15 cellular contexts compared by ENCODE assay signal in genomic region chr9:130316406-130316805, GRCh38. TPM values are rescaled to one million over a fixed set of nuclear protein-coding genes. Genes with fewer than 3 reads are reported as not detected.
DNase-seq lines count a peak whose midpoint lies in the region; ATAC-seq and TF ChIP-seq lines count a peak whose summit lies in the region.
"Had no signal": no experiment of that assay in that cellular context is flagged by ENCODE, and none has a peak within 500 bp of the region (broad histone marks: within the 10 kb centered on the region; RNA-seq: fewer than 3 reads in every experiment).

No MANE protein-coding gene starts in this region.

- TF ChIP-seq CTCF in gastroesophageal sphincter (IDR thresholded peaks at IDR 0.05) (no peak), sigmoid colon (IDR thresholded peaks at IDR 0.05) (no peak), Caco-2 (IDR thresholded peaks at IDR 0.05; ENCODE audit: insufficient read depth in 1 of 2, low read depth in 1 of 2, low read length in 1 of 2, severe bottlenecking in 1 of 2, unreplicated experiment in 1 of 2) (no peak)

- H3K4me3 Mint-ChIP-seq in Caco-2 (ENCODE audit: unreplicated experiment) (no peak overlapping the region), T-cell (no peak overlapping the region)
- H3K4me3 Mint-ChIP-seq: CD8-positive, alpha-beta T cell; GM23338 had no signal

- DNase-seq in H7, result peak; percentile 63
- DNase-seq in SJCRH30, result peak; percentile 75 to 79
- DNase-seq in sigmoid colon, result no peak
- DNase-seq in Caco-2, result no peak
- DNase-seq in T-cell, result no peak
- DNase-seq: BE2C; CD8-positive, alpha-beta T cell; COR-L47 had no signal

- POLR2A ChIA-PET in Caco-2 (lab: Charles Lee), result no interaction called here
- POLR2A ChIA-PET in T-cell (lab: Charles Lee), result no interaction called here

- H3K27ac Mint-ChIP-seq in Caco-2 (ENCODE audit: unreplicated experiment) (no peak overlapping the region), T-cell (no peak overlapping the region)
- H3K27ac Mint-ChIP-seq: CD8-positive, alpha-beta T cell had no signal

- TF ChIP-seq POLR2A in gastroesophageal sphincter (IDR thresholded peaks at IDR 0.05), result no peak
- no peak for TF ChIP-seq POLR2A in sigmoid colon (IDR thresholded peaks at IDR 0.05)

- H3K36me3 ChIP-seq in H7 (replicated peaks; ENCODE audit: control insufficient read depth, insufficient read depth, low read length), result no peaks in the 10 kb centered on the region
- H3K36me3 ChIP-seq in SJCRH30, result no peaks in the 10 kb centered on the region
- H3K36me3 ChIP-seq in gastroesophageal sphincter, result peaks cover 0 to 2% of the 10 kb centered on the region in 2 donors
- H3K36me3 ChIP-seq in sigmoid colon, result peaks cover 0 to 15% (median 6%) of the 10 kb centered on the region in 4 donors
- no peaks in the 10 kb centered on the region for H3K36me3 ChIP-seq in Caco-2 (ENCODE audit: control insufficient read depth, insufficient read depth, low read length)
- H3K36me3 ChIP-seq: BE2C, HAP-1 had no signal

- no peak for ATAC-seq in gastroesophageal sphincter
- ATAC-seq in HG02870 (IDR thresholded peaks at IDR 0.05; ENCODE audit: unreplicated experiment), result no peak
- no peak for ATAC-seq in T-cell (replicated peaks in 1 of 4)
- ATAC-seq: A549; CD8-positive, alpha-beta T cell; GM23338 had no signal

- H3K4me1 Mint-ChIP-seq in Caco-2 (ENCODE audit: low read depth, unreplicated experiment), result peaks cover 7% of the 10 kb centered on the region
- peaks cover 0 to 5% (median 0%) of the 10 kb centered on the region in 3 donors for H3K4me1 Mint-ChIP-seq in T-cell

- no peaks in the 10 kb centered on the region for H3K9me3 ChIP-seq in SJCRH30 (replicated peaks)
- no peaks in the 10 kb centered on the region for H3K9me3 ChIP-seq in gastroesophageal sphincter
- no peaks in the 10 kb centered on the region for H3K9me3 ChIP-seq in sigmoid colon
- no peaks in the 10 kb centered on the region for H3K9me3 ChIP-seq in Caco-2
- H3K9me3 ChIP-seq: A549, BE2C, HAP-1 had no signal

- H3K4me1 ChIP-seq in SJCRH30 (peaks cover 60% of the 10 kb centered on the region), gastroesophageal sphincter (peaks cover 0 to 73% (median 26%) of the 10 kb centered on the region in 3 donors), sigmoid colon (peaks cover 0 to 75% (median 53%) of the 10 kb centered on the region in 4 donors), Caco-2 (no peaks in the 10 kb centered on the region)
- H3K4me1 ChIP-seq: HAP-1 had no signal

- H3K4me3 ChIP-seq in H7 (ENCODE audit: insufficient read depth, low read depth, low read length) (no peak overlapping the region), SJCRH30 (no peak overlapping the region), gastroesophageal sphincter (no peak overlapping the region), sigmoid colon (no peak overlapping the region), Caco-2 (ENCODE audit: low read depth, low read length) (no peak overlapping the region)
- H3K4me3 ChIP-seq: A549, GM23338, HAP-1 had no signal

- no peak for TF ChIP-seq EP300 in gastroesophageal sphincter (IDR thresholded peaks at IDR 0.05)
- no peak for TF ChIP-seq EP300 in sigmoid colon (IDR thresholded peaks at IDR 0.05)

- intact Hi-C loops in sigmoid colon (cut with DNase I) (no loop called here), Caco-2 (cut with micrococcal nuclease; ENCODE audit: unreplicated experiment) (no loop called here)

- BruUV-seq in Caco-2 (replicated peaks; lab: Mats Ljungman, UMichigan), result no TSS peak

- H3K9me3 Mint-ChIP-seq in Caco-2 (ENCODE audit: unreplicated experiment) (no peaks in the 10 kb centered on the region), T-cell (no peaks in the 10 kb centered on the region)
- H3K9me3 Mint-ChIP-seq: CD8-positive, alpha-beta T cell; GM23338 had no signal

- H3K36me3 Mint-ChIP-seq in Caco-2 (ENCODE audit: insufficient read depth, unreplicated experiment) (no peaks in the 10 kb centered on the region), T-cell (no peaks in the 10 kb centered on the region)
- H3K36me3 Mint-ChIP-seq: CD8-positive, alpha-beta T cell had no signal

- H3K27ac ChIP-seq in SJCRH30, result peak overlapping the region; percentile 22; the same call in 1 of the 2 replicates
- peak overlapping the region in 3 of 4 donors; percentile 72 to 78 (median 76) for H3K27ac ChIP-seq in gastroesophageal sphincter
- peak overlapping the region; percentile 41 to 99 (median 72) for H3K27ac ChIP-seq in sigmoid colon
- H3K27ac ChIP-seq: A549, C4-2B had no signal

- 82 to 85% methylated on average over 3 to 4 of the region's 8 CpGs for WGBS in gastroesophageal sphincter (ENCODE audit: low coverage in 1 of 2), 2 donors
- 66 to 69% methylated on average over 8 of the region's 8 CpGs for WGBS in sigmoid colon, 2 donors

- CTCF ChIA-PET in Caco-2 (lab: Charles Lee), result no interaction called here
- CTCF ChIA-PET in T-cell (lab: Charles Lee), result no interaction called here

- H3K27me3 Mint-ChIP-seq in Caco-2 (ENCODE audit: insufficient read depth, unreplicated experiment) (peaks cover 4% of the 10 kb centered on the region), T-cell (peaks cover 26 to 42% of the 10 kb centered on the region in 2 donors)

- H3K27me3 ChIP-seq in H7 (ENCODE audit: control insufficient read depth, insufficient read depth, low read length) (no peaks in the 10 kb centered on the region), SJCRH30 (no peaks in the 10 kb centered on the region), gastroesophageal sphincter (no peaks in the 10 kb centered on the region), sigmoid colon (no peaks in the 10 kb centered on the region), Caco-2 (replicated peaks; ENCODE audit: control insufficient read depth, insufficient read depth, low read length) (no peaks in the 10 kb centered on the region)
- H3K27me3 ChIP-seq: BE2C had no signal

RNA-seq across cellular contexts. Expression of gene HMCN2, which starts 50.8 kb away (rescaled TPM):
- 2.3 and 5.2 TPM in 2 replicates for total RNA-seq in H7 (2014; rRNA removed; shearing (Covaris generic))
- 5.6 and 5.8 TPM in 2 replicates for total RNA-seq in SJCRH30 (2014; rRNA removed; shearing (Covaris generic))
- total RNA-seq in gastroesophageal sphincter (10 to 100 TPM in 3 of 4 donors, 1 to 10 TPM in 1; 9.6 to 21.1 (median 15.5) TPM), sigmoid colon (100 to 1,000 TPM in 1 of 4 donors, 10 to 100 TPM in 2, 1 to 10 TPM in 1; 8.2 to 106 (median 35.7) TPM), Caco-2 (2022) (0.41 and 0.53 TPM in 2 replicates), T-cell (under 1 TPM in 1 of 5 donors, not detected in 4; 0.03 TPM)
- 10 to 100 TPM in 1 of 3 donors, 1 to 10 TPM in 2; 3.6 to 44.0 (median 6.0) TPM for polyA plus RNA-seq in sigmoid colon
- total RNA-seq: CD8-positive, alpha-beta T cell had no signal
- polyA plus RNA-seq: HepG2 had no signal

Comparison
In these comparisons a context has a peak if more than half of its experiments do, and no peak if none do; other contexts are left out.
1. DNase-seq: peak in H7 (single experiment) and SJCRH30 (2 of 2); none in sigmoid colon (single experiment), Caco-2 (0 of 2) and T-cell (0 of 34).
2. H3K27ac ChIP-seq: peak in every context shown above with its lines; median percentile 76 in gastroesophageal sphincter; 72 in sigmoid colon; 22 in SJCRH30.